Comparison of ENCODE assay signal across 9 cellular contexts in genomic region chr4:164768516-164768915, GRCh38. TPM values are rescaled to one million over a fixed set of nuclear protein-coding genes. Genes with fewer than 3 reads are reported as not detected.
A peak's percentile ranks its signal among the peaks of the same experiment; 100 is the strongest.
DNase-seq lines count a peak whose midpoint lies in the region; ATAC-seq and TF ChIP-seq lines count a peak whose summit lies in the region.
"Had no signal": no experiment of that assay in that cellular context is flagged by ENCODE, and none has a peak within 500 bp of the region (broad histone marks: within the 10 kb centered on the region; RNA-seq: fewer than 3 reads in every experiment).

No MANE protein-coding gene starts in this region.

- H3K27me3 ChIP-seq in SJSA1 (replicated peaks), result no peaks in the 10 kb centered on the region

- DNase-seq in EL (peak; percentile 0), HEK293T (ENCODE audit: extremely low spot score) (peak; percentile 9), SJSA1 (ENCODE audit: low read depth in 1 of 2, low spot score in 2 of 2) (peak in 1 of 2 experiments; percentile 39), kidney tubule cell (ENCODE audit: low spot score) (peak; percentile 11), OCI-M2 (lab: John Stamatoyannopoulos, UW; ENCODE audit: unreplicated experiment) (no peak), ecto neural progenitor cell (ENCODE audit: low spot score) (no peak), NCI-H69 (lab: John Stamatoyannopoulos, UW) (no peak)
- DNase-seq: NCI-H2081 treated with DMSO at 0.1 percent for 48 hours had no signal

- H3K4me3 ChIP-seq in SJSA1, result no peak overlapping the region

- peak overlapping the region; percentile 27; the same call in 1 of the 2 replicates for H3K27ac ChIP-seq in SJSA1

- CTCF ChIA-PET in HEK293T (lab: Yijun Ruan, JAX), result interaction anchor here (0.6 to 3.1 kb wide), 13 partner anchors 10 to 616 kb away, joined by 3 to 14 read pairs (median 5); no protein-coding TSS in a partner anchor

- POLR2A ChIA-PET in HEK293T (lab: Yijun Ruan, JAX), result no interaction called here

- no peaks in the 10 kb centered on the region for H3K9me3 ChIP-seq in SJSA1 (replicated peaks)

- no peak for ATAC-seq in GM19467 (IDR thresholded peaks at IDR 0.05; ENCODE audit: unreplicated experiment)

- no peaks in the 10 kb centered on the region for H3K36me3 ChIP-seq in SJSA1

- H3K4me1 ChIP-seq in SJSA1 (replicated peaks), result peaks cover 28% of the 10 kb centered on the region

TF ChIP-seq in HEK293T, 16 proteins besides CTCF, POLR2A, EP300 and RAD21:
- TF ChIP-seq SUZ12 (IDR thresholded peaks at IDR 0.05) (no peak), FOXM1 (IDR thresholded peaks at IDR 0.05; ENCODE audit: borderline replicate concordance) (no peak), L3MBTL2 (conservative IDR thresholded peaks at IDR 0.05) (no peak), FOXK2 (IDR thresholded peaks at IDR 0.05) (no peak), ZNF384 (IDR thresholded peaks at IDR 0.05) (no peak), SP1 (IDR thresholded peaks at IDR 0.05) (no peak), BHLHE40 (IDR thresholded peaks at IDR 0.05; ENCODE audit: borderline replicate concordance) (no peak), ELF4 (IDR thresholded peaks at IDR 0.05) (no peak), ARNT (IDR thresholded peaks at IDR 0.05) (no peak), LEF1 (IDR thresholded peaks at IDR 0.05; ENCODE audit: borderline replicate concordance) (no peak)
- TF ChIP-seq, protein P1, sequence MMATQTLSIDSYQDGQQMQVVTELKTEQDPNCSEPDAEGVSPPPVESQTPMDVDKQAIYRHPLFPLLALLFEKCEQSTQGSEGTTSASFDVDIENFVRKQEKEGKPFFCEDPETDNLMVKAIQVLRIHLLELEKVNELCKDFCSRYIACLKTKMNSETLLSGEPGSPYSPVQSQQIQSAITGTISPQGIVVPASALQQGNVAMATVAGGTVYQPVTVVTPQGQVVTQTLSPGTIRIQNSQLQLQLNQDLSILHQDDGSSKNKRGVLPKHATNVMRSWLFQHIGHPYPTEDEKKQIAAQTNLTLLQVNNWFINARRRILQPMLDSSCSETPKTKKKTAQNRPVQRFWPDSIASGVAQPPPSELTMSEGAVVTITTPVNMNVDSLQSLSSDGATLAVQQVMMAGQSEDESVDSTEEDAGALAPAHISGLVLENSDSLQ (IDR thresholded peaks at IDR 0.05), result no peak

RNA-seq across cellular contexts. Expression of gene SMIM31, which starts 14.6 kb away (rescaled TPM):
- not detected in 2 replicates for total RNA-seq in SJSA1 (2014; rRNA removed; shearing (Covaris generic))

Comparison
In these comparisons a context has a peak if more than half of its experiments do, and no peak if none do; other contexts are left out.
1. DNase-seq: peak in EL (single experiment), HEK293T (single experiment) and kidney tubule cell (single experiment); none in OCI-M2 (single experiment), ecto neural progenitor cell (single experiment) and NCI-H69 (single experiment).